13 cellular contexts compared by ENCODE assay signal in genomic region chr11:133041928-133042890, GRCh38.
"Had no signal": no experiment of that assay in that cellular context is flagged by ENCODE, and none has a peak within 500 bp of the region (broad histone marks: within the 10 kb centered on the region; RNA-seq: fewer than 3 reads in every experiment).

No MANE protein-coding gene starts in this region.

- ATAC-seq: activated T-cell treated with anti-CD3 and anti-CD28 coated beads, Interleukin-2, amount 50 U/mL, for 4 hours; psoas muscle; stimulated activated naive B cell treated with anti-CD40 and anti-IgM and Interleukin-4, amounts not matched to agents 10 μg/mL and 1 μg/mL and 100 μg/mL, for 72 hours had no signal

- DNase-seq: activated CD4-positive, alpha-beta memory T cell treated with anti-CD3 and anti-CD28 coated beads, Interleukin-2, amount 10 ng/mL, durations not matched to agents 7 days and 5 days; activated effector memory CD4-positive, alpha-beta T cell treated with Interleukin-2 at 50 U/mL for 16 hours; activated naive CD4-positive, alpha-beta T cell treated with anti-CD3 and anti-CD28 coated beads, Interleukin-2, amount 50 U/mL, for 16 hours; activated T-cell treated with anti-CD3 and anti-CD28 coated beads, Interleukin-2, amount 50 U/mL, for 4 hours; colonic mucosa; hippocampal formation; psoas muscle; sigmoid colon; stimulated activated CD4-positive, alpha-beta T cell treated with anti-CD3 and anti-CD28 coated beads, Interleukin-12 subunit alpha, Interleukin-12 subunit beta, amount 100 ng/mL, for 4 hours; stimulated activated naive B cell treated with anti-CD40 and anti-IgM and Interleukin-4, amounts not matched to agents 10 μg/mL and 1 μg/mL and 100 μg/mL, for 72 hours; thyroid gland; uterus; WERI-Rb-1 had no signal

- H3K27ac Mint-ChIP-seq: activated CD4-positive, alpha-beta memory T cell treated with anti-CD3 and anti-CD28 coated beads, Interleukin-2, amount 10 ng/mL, durations not matched to agents 7 days and 5 days; stimulated activated naive B cell treated with anti-CD40 and anti-IgM and Interleukin-4, amounts not matched to agents 10 μg/mL and 1 μg/mL and 100 μg/mL, for 72 hours had no signal

- H3K4me1 Mint-ChIP-seq: activated CD4-positive, alpha-beta memory T cell treated with anti-CD3 and anti-CD28 coated beads, Interleukin-2, amount 10 ng/mL, durations not matched to agents 7 days and 5 days; stimulated activated naive B cell treated with anti-CD40 and anti-IgM and Interleukin-4, amounts not matched to agents 10 μg/mL and 1 μg/mL and 100 μg/mL, for 72 hours had no signal

- H3K9me3 Mint-ChIP-seq: activated T-cell treated with anti-CD3 and anti-CD28 coated beads, Interleukin-2, amount 50 U/mL, for 4 hours had no signal

- H3K4me3 Mint-ChIP-seq: activated CD4-positive, alpha-beta memory T cell treated with anti-CD3 and anti-CD28 coated beads, Interleukin-2, amount 10 ng/mL, durations not matched to agents 7 days and 5 days; activated T-cell treated with anti-CD3 and anti-CD28 coated beads, Interleukin-2, amount 50 U/mL, for 4 hours; stimulated activated naive B cell treated with anti-CD40 and anti-IgM and Interleukin-4, amounts not matched to agents 10 μg/mL and 1 μg/mL and 100 μg/mL, for 72 hours had no signal

- H3K27me3 Mint-ChIP-seq: activated CD4-positive, alpha-beta memory T cell treated with anti-CD3 and anti-CD28 coated beads, Interleukin-2, amount 10 ng/mL, durations not matched to agents 7 days and 5 days; stimulated activated naive B cell treated with anti-CD40 and anti-IgM and Interleukin-4, amounts not matched to agents 10 μg/mL and 1 μg/mL and 100 μg/mL, for 72 hours had no signal

- H3K36me3 Mint-ChIP-seq: stimulated activated naive B cell treated with anti-CD40 and anti-IgM and Interleukin-4, amounts not matched to agents 10 μg/mL and 1 μg/mL and 100 μg/mL, for 72 hours had no signal
